8 cellular contexts compared by ENCODE assay signal in genomic region chr12:93167841-93168492, GRCh38.
DNase-seq lines count a peak whose midpoint lies in the region; ATAC-seq and TF ChIP-seq lines count a peak whose summit lies in the region.

No MANE protein-coding gene starts in this region.

- peak overlapping the region; percentile 76 to 92 (median 84) for H3K4me3 Mint-ChIP-seq in IgD-negative memory B cell
- peak overlapping the region in 2 of 5 donors; percentile 22 to 46 for H3K4me3 Mint-ChIP-seq in immature natural killer cell

- ATAC-seq in GM21447 (IDR thresholded peaks at IDR 0.05; ENCODE audit: unreplicated experiment), result peak; percentile 70
- peak; percentile 53 to 79 (median 60) for ATAC-seq in right lobe of liver
- ATAC-seq in HG02840 (IDR thresholded peaks at IDR 0.05; ENCODE audit: low FRiP score, unreplicated experiment), result no peak

- peaks cover 46 to 50% (median 49%) of the 10 kb centered on the region in 3 donors for H3K4me1 Mint-ChIP-seq in IgD-negative memory B cell
- no peaks in the 10 kb centered on the region for H3K4me1 Mint-ChIP-seq in immature natural killer cell

- H3K9me3 ChIP-seq in breast epithelium, result no peaks in the 10 kb centered on the region
- H3K9me3 ChIP-seq in right lobe of liver, result no peaks in the 10 kb centered on the region
- H3K9me3 ChIP-seq in stomach smooth muscle (ENCODE audit: control insufficient read depth in 2 of 2, low read length in 2 of 2), result no peaks in the 10 kb centered on the region

- TF ChIP-seq CTCF in GM10266 (IDR thresholded peaks at IDR 0.05; ENCODE audit: control insufficient read depth, insufficient read depth, low read depth, missing control alignments), result no peak
- TF ChIP-seq CTCF in breast epithelium (IDR thresholded peaks at IDR 0.05), result no peak
- TF ChIP-seq CTCF in right lobe of liver (IDR thresholded peaks at IDR 0.05), result no peak

- no peaks in the 10 kb centered on the region for H3K27me3 ChIP-seq in breast epithelium
- H3K27me3 ChIP-seq in right lobe of liver, result no peaks in the 10 kb centered on the region
- H3K27me3 ChIP-seq in stomach smooth muscle (ENCODE audit: control insufficient read depth in 1 of 2, insufficient read depth in 2 of 2, low read length in 2 of 2), result no peaks in the 10 kb centered on the region

- H3K4me3 ChIP-seq in breast epithelium (peak overlapping the region; percentile 24 to 49 (median 48)), right lobe of liver (peak overlapping the region; percentile 22 to 58 (median 56)), stomach smooth muscle (ENCODE audit: low read length in 2 of 2) (peak overlapping the region; percentile 56 to 67)

- no peaks in the 10 kb centered on the region for H3K9me3 Mint-ChIP-seq in IgD-negative memory B cell
- H3K9me3 Mint-ChIP-seq in immature natural killer cell, result no peaks in the 10 kb centered on the region

- H3K9ac ChIP-seq in stomach smooth muscle (ENCODE audit: low read length in 2 of 2), result peak overlapping the region; percentile 17 to 51

- H3K36me3 ChIP-seq in breast epithelium, result no peaks in the 10 kb centered on the region
- H3K36me3 ChIP-seq in right lobe of liver, result no peaks in the 10 kb centered on the region
- H3K36me3 ChIP-seq in stomach smooth muscle (ENCODE audit: control insufficient read depth in 2 of 2, insufficient read depth in 2 of 2, low read length in 2 of 2), result no peaks in the 10 kb centered on the region

- no peak overlapping the region for H3K27ac ChIP-seq in breast epithelium
- peak overlapping the region in 1 of 3 donors; percentile 28 for H3K27ac ChIP-seq in right lobe of liver
- no peak overlapping the region for H3K27ac ChIP-seq in stomach smooth muscle (ENCODE audit: low read length)

- no peaks in the 10 kb centered on the region for H3K4me1 ChIP-seq in breast epithelium
- H3K4me1 ChIP-seq in right lobe of liver, result no peaks in the 10 kb centered on the region
- peaks cover 18% of the 10 kb centered on the region for H3K4me1 ChIP-seq in stomach smooth muscle (ENCODE audit: control insufficient read depth, insufficient read depth, low read length)

- WGBS in right lobe of liver (ENCODE audit: insufficient coverage, low coverage, low lambda C conversion rate, missing lambda C conversion rate), result 11% methylated on average over 16 of the region's 16 CpGs

- H3K36me3 Mint-ChIP-seq in IgD-negative memory B cell (no peaks in the 10 kb centered on the region), immature natural killer cell (no peaks in the 10 kb centered on the region)

- no peak for TF ChIP-seq POLR2A in breast epithelium (IDR thresholded peaks at IDR 0.05)
- no peak for TF ChIP-seq POLR2A in right lobe of liver (IDR thresholded peaks at IDR 0.05)

- H3K27me3 Mint-ChIP-seq in IgD-negative memory B cell (no peaks in the 10 kb centered on the region), immature natural killer cell (ENCODE audit: low read depth in 3 of 3) (peaks cover 0 to 11% (median 2%) of the 10 kb centered on the region in 3 donors)

- H3K27ac Mint-ChIP-seq in IgD-negative memory B cell (peak overlapping the region; percentile 34 to 95 (median 92)), immature natural killer cell (no peak overlapping the region)

- intact Hi-C loops in breast epithelium (cut with DNase I; ENCODE audit: low total_unique reads) (no loop called here), right lobe of liver (cut with DNase I) (no loop called here)

- DNase-seq in GM10266 (ENCODE audit: extremely low spot score) (peak; percentile 50), breast epithelium (ENCODE audit: low spot score in 2 of 2) (no peak), right lobe of liver (no peak), immature natural killer cell (no peak)

Comparison
In these comparisons a context has a peak if more than half of its experiments do, and no peak if none do; other contexts are left out.
1. H3K27ac Mint-ChIP-seq: peak in IgD-negative memory B cell (3 of 3); none in immature natural killer cell (0 of 6).
2. Peak in every context shown above with its lines, with median percentiles within 50 percentile points of each other: H3K4me3 ChIP-seq.